ENCODE assay signal across 1 cellular context in genomic region chr1:41056907-41057306, GRCh38.
TF ChIP-seq lines count a peak whose summit lies in the region.

No MANE protein-coding gene starts in this region.

TF ChIP-seq in GM23338, 12 proteins besides CTCF, POLR2A, EP300 and RAD21 (continued from another document):
- TF ChIP-seq, protein P1, sequence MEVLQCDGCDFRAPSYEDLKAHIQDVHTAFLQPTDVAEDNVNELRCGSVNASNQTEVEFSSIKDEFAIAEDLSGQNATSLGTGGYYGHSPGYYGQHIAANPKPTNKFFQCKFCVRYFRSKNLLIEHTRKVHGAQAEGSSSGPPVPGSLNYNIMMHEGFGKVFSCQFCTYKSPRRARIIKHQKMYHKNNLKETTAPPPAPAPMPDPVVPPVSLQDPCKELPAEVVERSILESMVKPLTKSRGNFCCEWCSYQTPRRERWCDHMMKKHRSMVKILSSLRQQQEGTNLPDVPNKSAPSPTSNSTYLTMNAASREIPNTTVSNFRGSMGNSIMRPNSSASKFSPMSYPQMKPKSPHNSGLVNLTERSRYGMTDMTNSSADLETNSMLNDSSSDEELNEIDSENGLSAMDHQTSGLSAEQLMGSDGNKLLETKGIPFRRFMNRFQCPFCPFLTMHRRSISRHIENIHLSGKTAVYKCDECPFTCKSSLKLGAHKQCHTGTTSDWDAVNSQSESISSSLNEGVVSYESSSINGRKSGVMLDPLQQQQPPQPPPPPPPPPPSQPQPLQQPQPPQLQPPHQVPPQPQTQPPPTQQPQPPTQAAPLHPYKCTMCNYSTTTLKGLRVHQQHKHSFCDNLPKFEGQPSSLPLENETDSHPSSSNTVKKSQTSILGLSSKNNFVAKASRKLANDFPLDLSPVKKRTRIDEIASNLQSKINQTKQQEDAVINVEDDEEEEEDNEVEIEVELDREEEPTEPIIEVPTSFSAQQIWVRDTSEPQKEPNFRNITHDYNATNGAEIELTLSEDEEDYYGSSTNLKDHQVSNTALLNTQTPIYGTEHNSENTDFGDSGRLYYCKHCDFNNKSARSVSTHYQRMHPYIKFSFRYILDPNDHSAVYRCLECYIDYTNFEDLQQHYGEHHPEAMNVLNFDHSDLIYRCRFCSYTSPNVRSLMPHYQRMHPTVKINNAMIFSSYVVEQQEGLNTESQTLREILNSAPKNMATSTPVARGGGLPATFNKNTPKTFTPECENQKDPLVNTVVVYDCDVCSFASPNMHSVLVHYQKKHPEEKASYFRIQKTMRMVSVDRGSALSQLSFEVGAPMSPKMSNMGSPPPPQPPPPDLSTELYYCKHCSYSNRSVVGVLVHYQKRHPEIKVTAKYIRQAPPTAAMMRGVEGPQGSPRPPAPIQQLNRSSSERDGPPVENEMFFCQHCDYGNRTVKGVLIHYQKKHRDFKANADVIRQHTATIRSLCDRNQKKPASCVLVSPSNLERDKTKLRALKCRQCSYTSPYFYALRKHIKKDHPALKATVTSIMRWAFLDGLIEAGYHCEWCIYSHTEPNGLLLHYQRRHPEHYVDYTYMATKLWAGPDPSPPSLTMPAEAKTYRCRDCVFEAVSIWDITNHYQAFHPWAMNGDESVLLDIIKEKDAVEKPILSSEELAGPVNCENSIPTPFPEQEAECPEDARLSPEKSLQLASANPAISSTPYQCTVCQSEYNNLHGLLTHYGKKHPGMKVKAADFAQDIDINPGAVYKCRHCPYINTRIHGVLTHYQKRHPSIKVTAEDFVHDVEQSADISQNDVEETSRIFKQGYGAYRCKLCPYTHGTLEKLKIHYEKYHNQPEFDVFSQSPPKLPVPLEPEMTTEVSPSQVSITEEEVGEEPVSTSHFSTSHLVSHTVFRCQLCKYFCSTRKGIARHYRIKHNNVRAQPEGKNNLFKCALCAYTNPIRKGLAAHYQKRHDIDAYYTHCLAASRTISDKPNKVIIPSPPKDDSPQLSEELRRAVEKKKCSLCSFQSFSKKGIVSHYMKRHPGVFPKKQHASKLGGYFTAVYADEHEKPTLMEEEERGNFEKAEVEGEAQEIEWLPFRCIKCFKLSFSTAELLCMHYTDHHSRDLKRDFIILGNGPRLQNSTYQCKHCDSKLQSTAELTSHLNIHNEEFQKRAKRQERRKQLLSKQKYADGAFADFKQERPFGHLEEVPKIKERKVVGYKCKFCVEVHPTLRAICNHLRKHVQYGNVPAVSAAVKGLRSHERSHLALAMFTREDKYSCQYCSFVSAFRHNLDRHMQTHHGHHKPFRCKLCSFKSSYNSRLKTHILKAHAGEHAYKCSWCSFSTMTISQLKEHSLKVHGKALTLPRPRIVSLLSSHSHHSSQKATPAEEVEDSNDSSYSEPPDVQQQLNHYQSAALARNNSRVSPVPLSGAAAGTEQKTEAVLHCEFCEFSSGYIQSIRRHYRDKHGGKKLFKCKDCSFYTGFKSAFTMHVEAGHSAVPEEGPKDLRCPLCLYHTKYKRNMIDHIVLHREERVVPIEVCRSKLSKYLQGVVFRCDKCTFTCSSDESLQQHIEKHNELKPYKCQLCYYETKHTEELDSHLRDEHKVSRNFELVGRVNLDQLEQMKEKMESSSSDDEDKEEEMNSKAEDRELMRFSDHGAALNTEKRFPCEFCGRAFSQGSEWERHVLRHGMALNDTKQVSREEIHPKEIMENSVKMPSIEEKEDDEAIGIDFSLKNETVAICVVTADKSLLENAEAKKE (CRISPR knock-in tag; IDR thresholded peaks at IDR 0.05), result no peak
- no peak for TF ChIP-seq JUNB (IDR thresholded peaks at IDR 0.05; ENCODE audit: unreplicated experiment)
- no peak for TF ChIP-seq ZNF331 (CRISPR knock-in tag; IDR thresholded peaks at IDR 0.05; ENCODE audit: low read depth)
- no peak for TF ChIP-seq NANOG (IDR thresholded peaks at IDR 0.05; ENCODE audit: borderline replicate concordance)
- TF ChIP-seq, protein P2, sequence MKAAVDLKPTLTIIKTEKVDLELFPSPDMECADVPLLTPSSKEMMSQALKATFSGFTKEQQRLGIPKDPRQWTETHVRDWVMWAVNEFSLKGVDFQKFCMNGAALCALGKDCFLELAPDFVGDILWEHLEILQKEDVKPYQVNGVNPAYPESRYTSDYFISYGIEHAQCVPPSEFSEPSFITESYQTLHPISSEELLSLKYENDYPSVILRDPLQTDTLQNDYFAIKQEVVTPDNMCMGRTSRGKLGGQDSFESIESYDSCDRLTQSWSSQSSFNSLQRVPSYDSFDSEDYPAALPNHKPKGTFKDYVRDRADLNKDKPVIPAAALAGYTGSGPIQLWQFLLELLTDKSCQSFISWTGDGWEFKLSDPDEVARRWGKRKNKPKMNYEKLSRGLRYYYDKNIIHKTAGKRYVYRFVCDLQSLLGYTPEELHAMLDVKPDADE (IDR thresholded peaks at IDR 0.05), result no peak
